ENCODE assay signal across 11 cellular contexts in genomic region chr6:12331951-12332749, GRCh38. TPM values are rescaled to one million over a fixed set of nuclear protein-coding genes. Genes with fewer than 3 reads are reported as not detected.
A peak's percentile ranks its signal among the peaks of the same experiment; 100 is the strongest.
DNase-seq lines count a peak whose midpoint lies in the region; ATAC-seq and TF ChIP-seq lines count a peak whose summit lies in the region.
"Had no signal": no experiment of that assay in that cellular context is flagged by ENCODE, and none has a peak within 500 bp of the region (broad histone marks: within the 10 kb centered on the region; RNA-seq: fewer than 3 reads in every experiment).

No MANE protein-coding gene starts in this region.

- H3K4me3 ChIP-seq in AG10803 (ENCODE audit: low read length) (no peak overlapping the region), LNCaP clone FGC (ENCODE audit: low read depth, low read length) (no peak overlapping the region), choroid plexus epithelial cell (ENCODE audit: low read depth, low read length) (no peak overlapping the region), mesendoderm (ENCODE audit: low read length) (no peak overlapping the region), uterus (no peak overlapping the region)

- H3K79me1 ChIP-seq in mesendoderm (ENCODE audit: low read length): no peaks in the 10 kb centered on the region

- H3K4me1 Mint-ChIP-seq in naive thymus-derived CD8-positive, alpha-beta T cell: peaks cover 0 to 17% (median 4%) of the 10 kb centered on the region in 4 donors
- H3K4me1 Mint-ChIP-seq in effector memory CD8-positive, alpha-beta T cell (ENCODE audit: low read depth in 2 of 2): no peaks in the 10 kb centered on the region

- H3K79me2 ChIP-seq in mesendoderm (ENCODE audit: control insufficient read depth, insufficient read depth, low read length): no peaks in the 10 kb centered on the region

- intact Hi-C loops in uterus (cut with DNase I; ENCODE audit: low total_unique reads): no loop called here

- H2BK5ac ChIP-seq in mesendoderm (ENCODE audit: low read length): no peak overlapping the region

- no peak overlapping the region for H2BK120ac ChIP-seq in mesendoderm (ENCODE audit: low read depth, low read length)

- no peak overlapping the region for H4K5ac ChIP-seq in mesendoderm (ENCODE audit: low read length)

- H3K36me3 Mint-ChIP-seq in naive thymus-derived CD8-positive, alpha-beta T cell: no peaks in the 10 kb centered on the region
- H3K36me3 Mint-ChIP-seq in effector memory CD8-positive, alpha-beta T cell (ENCODE audit: insufficient read depth): no peaks in the 10 kb centered on the region

- WGBS in mesendoderm (ENCODE audit: extremely low coverage, insufficient coverage, low lambda C conversion rate): no CpG with 5 or more reads among the region's 8 CpGs

- no peak overlapping the region for H3K9ac ChIP-seq in mesendoderm (ENCODE audit: low read length)

- DNase-seq in AG10803 (ENCODE audit: low read depth): peak; percentile 51
- peak; percentile 100 for DNase-seq in LNCaP clone FGC (ENCODE audit: low read depth)
- DNase-seq in choroid plexus epithelial cell (ENCODE audit: low read depth): peak; percentile 50
- DNase-seq in mesendoderm: peak; percentile 79
- DNase-seq in naive thymus-derived CD8-positive, alpha-beta T cell: no peak
- DNase-seq in uterus: no peak
- no peak for DNase-seq in effector memory CD8-positive, alpha-beta T cell
- DNase-seq: activated effector memory CD4-positive, alpha-beta T cell treated with Interleukin-2 at 50 U/mL for 16 hours; central memory CD4-positive, alpha-beta T cell; NCI-H187 treated with DMSO at 0.1 percent for 48 hours had no signal

- H3K23ac ChIP-seq in mesendoderm (ENCODE audit: low read length): no peak overlapping the region

- no peak for ATAC-seq in naive thymus-derived CD8-positive, alpha-beta T cell
- ATAC-seq in GM18861 (IDR thresholded peaks at IDR 0.05; ENCODE audit: unreplicated experiment): no peak
- no peak for ATAC-seq in effector memory CD8-positive, alpha-beta T cell (replicated peaks)

- no peak overlapping the region for H3K4ac ChIP-seq in mesendoderm (ENCODE audit: low read depth, low read length)

- H3K27me3 ChIP-seq in mesendoderm (ENCODE audit: insufficient read depth, low read length, poor library complexity) (no peaks in the 10 kb centered on the region), uterus (no peaks in the 10 kb centered on the region)

- TF ChIP-seq POLR2A in uterus (IDR thresholded peaks at IDR 0.05): no peak

- H3K27ac Mint-ChIP-seq in naive thymus-derived CD8-positive, alpha-beta T cell: no peak overlapping the region
- no peak overlapping the region for H3K27ac Mint-ChIP-seq in effector memory CD8-positive, alpha-beta T cell

- H3K36me3 ChIP-seq in mesendoderm (ENCODE audit: control insufficient read depth, insufficient read depth, low read length) (no peaks in the 10 kb centered on the region), uterus (no peaks in the 10 kb centered on the region)

- H3K4me1 ChIP-seq in mesendoderm (ENCODE audit: control insufficient read depth, low read depth, low read length) (peaks cover 2% of the 10 kb centered on the region), uterus (no peaks in the 10 kb centered on the region)

- H2AK5ac ChIP-seq in mesendoderm (ENCODE audit: low read length): no peak overlapping the region

- peak overlapping the region in 2 of 10 donors; percentile 2 for H3K4me3 Mint-ChIP-seq in naive thymus-derived CD8-positive, alpha-beta T cell
- no peak overlapping the region for H3K4me3 Mint-ChIP-seq in effector memory CD8-positive, alpha-beta T cell

- no peaks in the 10 kb centered on the region for H3K9me3 Mint-ChIP-seq in naive thymus-derived CD8-positive, alpha-beta T cell
- H3K9me3 Mint-ChIP-seq in effector memory CD8-positive, alpha-beta T cell: no peaks in the 10 kb centered on the region

- H3K56ac ChIP-seq in mesendoderm (ENCODE audit: low read length): no peak overlapping the region

- no peak overlapping the region for H4K8ac ChIP-seq in mesendoderm (ENCODE audit: low read depth, low read length)

- H3K4me2 ChIP-seq in mesendoderm (ENCODE audit: low read length): no peak overlapping the region

- no peak overlapping the region for H2BK15ac ChIP-seq in mesendoderm (replicated peaks; ENCODE audit: low read depth)

- no peak overlapping the region for H3K18ac ChIP-seq in mesendoderm (ENCODE audit: low read length)

- no peaks in the 10 kb centered on the region for H3K9me3 ChIP-seq in uterus

- H3K27me3 Mint-ChIP-seq in naive thymus-derived CD8-positive, alpha-beta T cell: peaks cover 0 to 7% (median 4%) of the 10 kb centered on the region in 5 donors
- H3K27me3 Mint-ChIP-seq in effector memory CD8-positive, alpha-beta T cell: peaks cover 15 to 23% of the 10 kb centered on the region in 2 donors

- POLR2A ChIA-PET in naive thymus-derived CD8-positive, alpha-beta T cell (lab: Charles Lee): no interaction called here

- TF ChIP-seq CTCF in AG10803 (conservative IDR thresholded peaks at IDR 0.05; ENCODE audit: low read length): no peak
- TF ChIP-seq CTCF in LNCaP clone FGC (IDR thresholded peaks at IDR 0.05; ENCODE audit: control insufficient read depth, extremely low read depth, insufficient read depth): no peak
- no peak for TF ChIP-seq CTCF in choroid plexus epithelial cell (conservative IDR thresholded peaks at IDR 0.05; ENCODE audit: low read depth, low read length)
- no peak for TF ChIP-seq CTCF in uterus (IDR thresholded peaks at IDR 0.05)

- H3K27ac ChIP-seq in mesendoderm (ENCODE audit: low read depth, low read length) (no peak overlapping the region), uterus (no peak overlapping the region)

RNA-seq across cellular contexts. Expression of gene EDN1, which starts 42.0 kb away (rescaled TPM):
- polyA plus RNA-seq in mesendoderm (2013, experiment 1 of 2): 1.9 TPM
- 2.0 TPM for polyA plus RNA-seq in mesendoderm (2013, experiment 2 of 2)
- total RNA-seq in naive thymus-derived CD8-positive, alpha-beta T cell: under 1 TPM; 0.47 to 0.74 TPM
- polyA plus RNA-seq in naive thymus-derived CD8-positive, alpha-beta T cell: not detected
- total RNA-seq in uterus: 10 to 100 TPM in 2 of 4 donors, 1 to 10 TPM in 2; 2.8 to 13.8 (median 7.7) TPM

Comparison
In these comparisons a context has a peak if more than half of its experiments do, and no peak if none do; other contexts are left out.
1. DNase-seq: peak in AG10803 (single experiment), LNCaP clone FGC (single experiment), choroid plexus epithelial cell (single experiment) and mesendoderm (single experiment); none in naive thymus-derived CD8-positive, alpha-beta T cell (0 of 10), uterus (0 of 2) and effector memory CD8-positive, alpha-beta T cell (0 of 3).